8 cellular contexts compared by ENCODE assay signal in genomic region chr14:73729015-73729330, GRCh38. TPM values are rescaled to one million over a fixed set of nuclear protein-coding genes. Genes with fewer than 3 reads are reported as not detected.
A peak's percentile ranks its signal among the peaks of the same experiment; 100 is the strongest.
DNase-seq lines count a peak whose midpoint lies in the region; ATAC-seq and TF ChIP-seq lines count a peak whose summit lies in the region.

No MANE protein-coding gene starts in this region.

- peaks cover 35% of the 10 kb centered on the region for H3K36me3 Mint-ChIP-seq in T-helper 1 cell treated with Interleukin-12 subunit alpha and Interleukin-12 subunit beta and Interleukin-4 antibody, amounts not matched to agents 30 μg/mL and 1 μg/mL, for 36 hours (ENCODE audit: low read depth)
- H3K36me3 Mint-ChIP-seq in activated CD8-positive, alpha-beta T cell treated with anti-CD3 and anti-CD28 coated beads for 36 hours (ENCODE audit: low read depth), result peaks cover 51% of the 10 kb centered on the region

- no peaks in the 10 kb centered on the region for H3K27me3 ChIP-seq in left lung

- no peaks in the 10 kb centered on the region for H3K27me3 Mint-ChIP-seq in T-helper 1 cell treated with Interleukin-12 subunit alpha and Interleukin-12 subunit beta and Interleukin-4 antibody, amounts not matched to agents 30 μg/mL and 1 μg/mL, for 36 hours (ENCODE audit: low read depth)
- no peaks in the 10 kb centered on the region for H3K27me3 Mint-ChIP-seq in activated CD8-positive, alpha-beta T cell treated with anti-CD3 and anti-CD28 coated beads for 36 hours
- no peaks in the 10 kb centered on the region for H3K27me3 Mint-ChIP-seq in stimulated activated naive CD8-positive, alpha-beta T cell treated with anti-CD3 and anti-CD28 coated beads, Interleukin-15, amount 100 ng/mL, for 72 hours

- peak overlapping the region; percentile 64 for H3K27ac Mint-ChIP-seq in T-helper 1 cell treated with Interleukin-12 subunit alpha and Interleukin-12 subunit beta and Interleukin-4 antibody, amounts not matched to agents 30 μg/mL and 1 μg/mL, for 36 hours
- peak overlapping the region; percentile 75 for H3K27ac Mint-ChIP-seq in activated CD8-positive, alpha-beta T cell treated with anti-CD3 and anti-CD28 coated beads for 36 hours
- H3K27ac Mint-ChIP-seq in stimulated activated naive CD8-positive, alpha-beta T cell treated with anti-CD3 and anti-CD28 coated beads, Interleukin-15, amount 100 ng/mL, for 72 hours, result peak overlapping the region in 1 of 2 donors; percentile 92

- H3K9me3 Mint-ChIP-seq in T-helper 1 cell treated with Interleukin-12 subunit alpha and Interleukin-12 subunit beta and Interleukin-4 antibody, amounts not matched to agents 30 μg/mL and 1 μg/mL, for 36 hours, result no peaks in the 10 kb centered on the region
- no peaks in the 10 kb centered on the region for H3K9me3 Mint-ChIP-seq in activated CD8-positive, alpha-beta T cell treated with anti-CD3 and anti-CD28 coated beads for 36 hours
- no peaks in the 10 kb centered on the region for H3K9me3 Mint-ChIP-seq in stimulated activated naive CD8-positive, alpha-beta T cell treated with anti-CD3 and anti-CD28 coated beads, Interleukin-15, amount 100 ng/mL, for 72 hours

- no peak overlapping the region for H3K4me3 ChIP-seq in left lung

- peaks cover 21% of the 10 kb centered on the region for H3K4me1 Mint-ChIP-seq in T-helper 1 cell treated with Interleukin-12 subunit alpha and Interleukin-12 subunit beta and Interleukin-4 antibody, amounts not matched to agents 30 μg/mL and 1 μg/mL, for 36 hours (ENCODE audit: low read depth)
- peaks cover 27% of the 10 kb centered on the region for H3K4me1 Mint-ChIP-seq in activated CD8-positive, alpha-beta T cell treated with anti-CD3 and anti-CD28 coated beads for 36 hours (ENCODE audit: low read depth)
- H3K4me1 Mint-ChIP-seq in stimulated activated naive CD8-positive, alpha-beta T cell treated with anti-CD3 and anti-CD28 coated beads, Interleukin-15, amount 100 ng/mL, for 72 hours, result peaks cover 39% of the 10 kb centered on the region

- ATAC-seq in activated CD8-positive, alpha-beta T cell treated with anti-CD3 and anti-CD28 coated beads for 36 hours, result peak; percentile 7
- ATAC-seq in left lung (no peak), GM18505 (IDR thresholded peaks at IDR 0.05; ENCODE audit: unreplicated experiment) (no peak), GM18519 (IDR thresholded peaks at IDR 0.05; ENCODE audit: low FRiP score, unreplicated experiment) (no peak)
- ATAC-seq in stimulated activated naive CD8-positive, alpha-beta T cell treated with anti-CD3 and anti-CD28 coated beads, Interleukin-15, amount 100 ng/mL, for 72 hours, result peak; percentile 11

- no peak overlapping the region for H3K4me3 Mint-ChIP-seq in T-helper 1 cell treated with Interleukin-12 subunit alpha and Interleukin-12 subunit beta and Interleukin-4 antibody, amounts not matched to agents 30 μg/mL and 1 μg/mL, for 36 hours
- no peak overlapping the region for H3K4me3 Mint-ChIP-seq in activated CD8-positive, alpha-beta T cell treated with anti-CD3 and anti-CD28 coated beads for 36 hours
- no peak overlapping the region for H3K4me3 Mint-ChIP-seq in stimulated activated naive CD8-positive, alpha-beta T cell treated with anti-CD3 and anti-CD28 coated beads, Interleukin-15, amount 100 ng/mL, for 72 hours

- no peak for TF ChIP-seq POLR2A in GM18505 (IDR thresholded peaks at IDR 0.05; ENCODE audit: borderline replicate concordance, extremely low read depth, insufficient read depth, insufficient read length)

- intact Hi-C loops in activated CD8-positive, alpha-beta T cell treated with anti-CD3 and anti-CD28 coated beads for 36 hours (cut with micrococcal nuclease), result no loop called here
- intact Hi-C loops in left lung (cut with DNase I), result loop anchor here in 1 of 2 donors (5.0 kb wide), 1 partner anchor 98 kb away; no protein-coding TSS in a partner anchor

- peak overlapping the region; percentile 33 to 76 for H3K27ac ChIP-seq in left lung

- DNase-seq in T-helper 1 cell, result no peak
- no peak for DNase-seq in activated CD8-positive, alpha-beta T cell treated with anti-CD3 and anti-CD28 coated beads for 36 hours
- no peak for DNase-seq in left lung
- no peak for DNase-seq in stimulated activated naive CD8-positive, alpha-beta T cell treated with anti-CD3 and anti-CD28 coated beads, Interleukin-15, amount 100 ng/mL, for 72 hours
- DNase-seq in AG20443 (ENCODE audit: low spot score), result no peak

- H3K36me3 ChIP-seq in left lung, result peaks cover 0 to 83% of the 10 kb centered on the region in 2 donors

- POLR2A ChIA-PET in activated CD8-positive, alpha-beta T cell treated with anti-CD3 and anti-CD28 coated beads for 36 hours (lab: Charles Lee), result interaction anchor here (0.6 to 3.4 kb wide), 4 partner anchors 9 to 139 kb away, joined by 3 to 25 read pairs (median 4); no protein-coding TSS in a partner anchor

- no peaks in the 10 kb centered on the region for H3K9me3 ChIP-seq in left lung

- no peak for TF ChIP-seq CTCF in activated CD8-positive, alpha-beta T cell treated with anti-CD3 and anti-CD28 coated beads for 36 hours (IDR thresholded peaks at IDR 0.05)
- peak in 1 of 2 donors; percentile 2 for TF ChIP-seq CTCF in left lung (IDR thresholded peaks at IDR 0.05)

- H3K4me1 ChIP-seq in left lung, result peaks cover 18 to 54% of the 10 kb centered on the region in 2 donors

- CTCF ChIA-PET in activated CD8-positive, alpha-beta T cell treated with anti-CD3 and anti-CD28 coated beads for 36 hours (lab: Charles Lee), result interaction anchor here (0.6 to 9.3 kb wide), 40 partner anchors 9 to 214 kb away, joined by 3 to 143 read pairs (median 4); partner anchors contain the start of gene PTGR2

RNA-seq across cellular contexts. Expression of gene PNMA1, which starts 14.8 kb away (rescaled TPM):
- 10 to 100 TPM; 22.9 to 24.1 TPM for total RNA-seq in activated CD8-positive, alpha-beta T cell treated with anti-CD3 and anti-CD28 coated beads for 36 hours
- total RNA-seq in left lung, result 10 to 100 TPM; 30.8 to 32.4 TPM

Comparison
In these comparisons a context has a peak if more than half of its experiments do, and no peak if none do; other contexts are left out.
1. ATAC-seq: peak in activated CD8-positive, alpha-beta T cell treated with anti-CD3 and anti-CD28 coated beads for 36 hours (single experiment) and stimulated activated naive CD8-positive, alpha-beta T cell treated with anti-CD3 and anti-CD28 coated beads, Interleukin-15, amount 100 ng/mL, for 72 hours (single experiment); none in left lung (single experiment), GM18505 (single experiment) and GM18519 (single experiment).